In the genomic region with DNA sequence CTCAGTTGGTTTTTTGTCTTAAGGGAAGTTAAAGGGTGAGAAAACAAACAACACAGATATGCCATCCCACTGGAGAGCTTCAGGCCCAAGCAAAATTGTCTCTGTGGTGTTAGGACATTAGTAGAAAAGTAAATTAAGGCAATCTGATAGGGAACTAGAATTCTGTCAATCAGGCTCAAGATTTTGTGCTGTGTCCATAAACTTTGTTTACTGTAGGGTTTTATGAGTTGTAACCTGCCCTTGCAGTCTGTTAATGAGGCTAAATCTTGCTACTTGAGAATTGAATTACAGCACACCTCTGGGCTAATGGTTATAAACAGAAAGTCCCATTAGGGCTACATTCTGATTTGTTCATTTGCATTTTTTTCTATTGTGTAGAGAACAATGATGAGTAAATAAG, we compare ENCODE assay signal across 26 cellular contexts.
"Had no signal": no experiment of that assay in that cellular context is flagged by ENCODE, and none has a peak within 500 bp of the region (broad histone marks: within the 10 kb centered on the region; RNA-seq: fewer than 3 reads in every experiment).

No MANE protein-coding gene starts in this region.

- ATAC-seq: activated CD8-positive, alpha-beta T cell treated with anti-CD3 and anti-CD28 coated beads for 36 hours; activated T-helper 17 cell treated with anti-CD3 and anti-CD28 coated beads, Interleukin-2, amount 50 U/mL, for 72 hours; gastroesophageal sphincter; heart left ventricle; right lobe of liver; stimulated activated naive CD8-positive, alpha-beta T cell treated with anti-CD3 and anti-CD28 coated beads, Interleukin-15, amount 100 ng/mL, for 72 hours had no signal

- H3K27ac ChIP-seq: cardiac muscle cell, esophagus muscularis mucosa, gastroesophageal sphincter, heart left ventricle, left ventricle myocardium inferior, ovary, right lobe of liver, suprapubic skin, vagina had no signal

- DNase-seq: activated CD4-positive, alpha-beta T cell treated with anti-CD3 and anti-CD28 coated beads for 48 hours; activated CD4-positive, CD25-positive, alpha-beta regulatory T cell; activated CD8-positive, alpha-beta T cell treated with anti-CD3 and anti-CD28 coated beads for 36 hours; activated naive CD4-positive, alpha-beta T cell treated with Interleukin-2 at 50 U/mL for 16 hours; activated naive CD8-positive, alpha-beta T cell treated with anti-CD3 and anti-CD28 coated beads, Interleukin-2, amount 10 ng/mL, durations not matched to agents 7 days and 5 days; activated T-cell treated with anti-CD3 and anti-CD28 coated beads, Interleukin-2, amount 50 U/mL, for 1 hour; amygdala; effector CD8-positive, alpha-beta T cell; heart left ventricle; kidney; left ventricle myocardium inferior; mammary epithelial cell; midbrain; ovary; right lobe of liver; small intestine; stimulated activated CD4-positive, alpha-beta T cell treated with anti-CD3 and anti-CD28 coated beads, Interleukin-15, amount 100 ng/mL, for 24 hours; stimulated activated CD4-positive, alpha-beta T cell treated with anti-CD3 and anti-CD28 coated beads, Interleukin-2, amount 100 ng/mL, for 48 hours; stimulated activated naive CD8-positive, alpha-beta T cell treated with anti-CD3 and anti-CD28 coated beads, Interleukin-15, amount 100 ng/mL, for 72 hours had no signal

- FAIRE-seq: endothelial cell of umbilical vein, kidney, small intestine had no signal
